In the genomic region with DNA sequence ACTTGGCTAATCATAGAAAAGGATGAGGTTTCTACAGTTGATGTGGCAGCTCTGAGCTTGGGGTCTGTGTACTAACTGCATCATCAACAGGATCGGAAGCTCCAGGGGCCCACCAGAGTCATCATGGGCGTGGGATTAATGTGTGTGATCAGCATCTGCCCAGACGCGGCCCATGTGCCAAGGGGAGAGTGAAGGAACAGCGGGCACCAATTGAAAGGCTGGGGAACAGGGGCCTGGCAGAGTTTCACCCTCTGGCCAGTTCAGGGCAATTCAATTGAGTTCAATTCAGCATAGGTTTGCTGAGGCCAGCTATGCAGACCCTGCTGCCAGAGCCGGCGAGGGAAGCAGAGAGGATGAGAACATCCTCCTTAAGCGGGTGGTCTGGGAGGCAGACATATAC, we compare ENCODE assay signal across 34 cellular contexts.
"Had no signal": no experiment of that assay in that cellular context is flagged by ENCODE, and none has a peak within 500 bp of the region (broad histone marks: within the 10 kb centered on the region; RNA-seq: fewer than 3 reads in every experiment).

No MANE protein-coding gene starts in this region.

- H3K27me3 Mint-ChIP-seq: activated CD4-positive, alpha-beta memory T cell treated with anti-CD3 and anti-CD28 coated beads, Interleukin-2, amount 10 ng/mL, durations not matched to agents 7 days and 5 days; activated CD4-positive, alpha-beta T cell treated with anti-CD3 and anti-CD28 coated beads, Interleukin-2, amount 10 ng/mL, durations not matched to agents 7 days and 5 days; activated CD8-positive, alpha-beta memory T cell treated with anti-CD3 and anti-CD28 coated beads, Interleukin-2, amount 10 ng/mL, durations not matched to agents 7 days and 5 days had no signal

- H3K4me1 ChIP-seq: adrenal gland, body of pancreas, breast epithelium had no signal

- H3K4me3 ChIP-seq: adrenal gland, body of pancreas, breast epithelium had no signal

- H3K4me3 Mint-ChIP-seq: activated CD4-positive, alpha-beta memory T cell treated with anti-CD3 and anti-CD28 coated beads, Interleukin-2, amount 10 ng/mL, durations not matched to agents 7 days and 5 days; activated CD4-positive, alpha-beta T cell treated with anti-CD3 and anti-CD28 coated beads for 36 hours; activated CD4-positive, alpha-beta T cell treated with anti-CD3 and anti-CD28 coated beads, Interleukin-2, amount 10 ng/mL, durations not matched to agents 7 days and 5 days; activated CD8-positive, alpha-beta memory T cell treated with anti-CD3 and anti-CD28 coated beads, Interleukin-2, amount 10 ng/mL, durations not matched to agents 7 days and 5 days; activated CD8-positive, alpha-beta T cell treated with anti-CD3 and anti-CD28 coated beads, Interleukin-2, amount 10 ng/mL, durations not matched to agents 7 days and 5 days; activated naive CD4-positive, alpha-beta T cell treated with anti-CD3 and anti-CD28 coated beads for 36 hours; activated naive CD8-positive, alpha-beta T cell treated with anti-CD3 and anti-CD28 coated beads for 36 hours; activated T-cell treated with anti-CD3 and anti-CD28 coated beads, Interleukin-2, amount 50 U/mL, for 24 hours; activated T-helper 17 cell treated with anti-CD3 and anti-CD28 coated beads, Interleukin-2, amount 50 U/mL, for 72 hours; central memory CD8-positive, alpha-beta T cell; T-cell; T-helper 17 cell; WTC11 had no signal

- H3K4me1 Mint-ChIP-seq: activated CD4-positive, alpha-beta memory T cell treated with anti-CD3 and anti-CD28 coated beads, Interleukin-2, amount 10 ng/mL, durations not matched to agents 7 days and 5 days; activated CD4-positive, alpha-beta T cell treated with anti-CD3 and anti-CD28 coated beads for 36 hours; activated CD4-positive, alpha-beta T cell treated with anti-CD3 and anti-CD28 coated beads, Interleukin-2, amount 10 ng/mL, durations not matched to agents 7 days and 5 days; activated CD8-positive, alpha-beta memory T cell treated with anti-CD3 and anti-CD28 coated beads, Interleukin-2, amount 10 ng/mL, durations not matched to agents 7 days and 5 days; activated T-helper 17 cell treated with anti-CD3 and anti-CD28 coated beads, Interleukin-2, amount 50 U/mL, for 72 hours; central memory CD8-positive, alpha-beta T cell; T-cell; T-helper 17 cell; WTC11 had no signal

- DNase-seq: activated CD4-positive, alpha-beta memory T cell treated with anti-CD3 and anti-CD28 coated beads, Interleukin-2, amount 10 ng/mL, durations not matched to agents 7 days and 5 days; activated CD4-positive, alpha-beta T cell treated with anti-CD3 and anti-CD28 coated beads for 1 hour; activated CD4-positive, alpha-beta T cell treated with anti-CD3 and anti-CD28 coated beads for 36 hours; activated CD4-positive, alpha-beta T cell treated with anti-CD3 and anti-CD28 coated beads for 48 hours; activated CD4-positive, alpha-beta T cell treated with anti-CD3 and anti-CD28 coated beads, Interleukin-2, amount 10 ng/mL, durations not matched to agents 7 days and 5 days; activated CD4-positive, alpha-beta T cell treated with anti-CD3 and anti-CD28 coated beads, Interleukin-2, amount 50 U/mL, for 48 hours; activated CD4-positive, CD25-positive, alpha-beta regulatory T cell; activated CD8-positive, alpha-beta memory T cell treated with anti-CD3 and anti-CD28 coated beads for 24 hours; activated CD8-positive, alpha-beta memory T cell treated with anti-CD3 and anti-CD28 coated beads, Interleukin-2, amount 10 ng/mL, durations not matched to agents 7 days and 5 days; activated CD8-positive, alpha-beta memory T cell treated with anti-CD3 and anti-CD28 coated beads, Interleukin-2, amount 50 U/mL, for 48 hours; activated CD8-positive, alpha-beta T cell treated with anti-CD3 and anti-CD28 coated beads, Interleukin-2, amount 10 ng/mL, durations not matched to agents 7 days and 5 days; activated effector memory CD4-positive, alpha-beta T cell treated with anti-CD3 and anti-CD28 coated beads, Interleukin-2, amount 50 U/mL, for 16 hours; activated gamma-delta T cell treated with Interleukin-2 at 50 U/mL for 16 hours; activated naive CD4-positive, alpha-beta T cell; activated naive CD4-positive, alpha-beta T cell treated with anti-CD3 and anti-CD28 coated beads for 36 hours; activated naive CD4-positive, alpha-beta T cell treated with anti-CD3 and anti-CD28 coated beads, Interleukin-2, amount 50 U/mL, for 16 hours; activated naive CD8-positive, alpha-beta T cell treated with anti-CD3 and anti-CD28 coated beads for 36 hours; activated T-cell treated with anti-CD3 and anti-CD28 coated beads, Interleukin-2, amount 50 U/mL, for 24 hours; activated T-cell treated with anti-CD3 and anti-CD28 coated beads, Interleukin-2, amount 50 U/mL, for 48 hours; adrenal gland; amniotic stem cell; aorta; body of pancreas; cerebellar nuclear complex; T-cell; T-helper 17 cell; T1000; WERI-Rb-1 had no signal

- H3K27me3 ChIP-seq: adrenal gland, body of pancreas, brain microvascular endothelial cell had no signal

- H3K36me3 Mint-ChIP-seq: activated CD8-positive, alpha-beta memory T cell treated with anti-CD3 and anti-CD28 coated beads, Interleukin-2, amount 10 ng/mL, durations not matched to agents 7 days and 5 days; activated naive CD8-positive, alpha-beta T cell treated with anti-CD3 and anti-CD28 coated beads for 36 hours; T-cell had no signal

- H3K36me3 ChIP-seq: adrenal gland, brain microvascular endothelial cell, breast epithelium, WERI-Rb-1 had no signal

- H3K9me3 ChIP-seq: body of pancreas had no signal

- H3K27ac Mint-ChIP-seq: activated CD4-positive, alpha-beta memory T cell treated with anti-CD3 and anti-CD28 coated beads, Interleukin-2, amount 10 ng/mL, durations not matched to agents 7 days and 5 days; activated CD4-positive, alpha-beta T cell treated with anti-CD3 and anti-CD28 coated beads for 36 hours; activated CD4-positive, alpha-beta T cell treated with anti-CD3 and anti-CD28 coated beads, Interleukin-2, amount 10 ng/mL, durations not matched to agents 7 days and 5 days; activated CD8-positive, alpha-beta memory T cell treated with anti-CD3 and anti-CD28 coated beads, Interleukin-2, amount 10 ng/mL, durations not matched to agents 7 days and 5 days; activated CD8-positive, alpha-beta T cell treated with anti-CD3 and anti-CD28 coated beads, Interleukin-2, amount 10 ng/mL, durations not matched to agents 7 days and 5 days; activated naive CD4-positive, alpha-beta T cell treated with anti-CD3 and anti-CD28 coated beads for 36 hours; activated naive CD4-positive, alpha-beta T cell treated with anti-CD3 and anti-CD28 coated beads, Interleukin-2, amount 50 U/mL, for 72 hours; activated naive CD8-positive, alpha-beta T cell treated with anti-CD3 and anti-CD28 coated beads for 36 hours; activated T-cell treated with anti-CD3 and anti-CD28 coated beads, Interleukin-2, amount 50 U/mL, for 24 hours; activated T-helper 17 cell treated with anti-CD3 and anti-CD28 coated beads, Interleukin-2, amount 50 U/mL, for 72 hours; T-cell; T-helper 17 cell; WTC11 had no signal
